Comparison of ENCODE assay signal across 1 cellular context in the genomic region with DNA sequence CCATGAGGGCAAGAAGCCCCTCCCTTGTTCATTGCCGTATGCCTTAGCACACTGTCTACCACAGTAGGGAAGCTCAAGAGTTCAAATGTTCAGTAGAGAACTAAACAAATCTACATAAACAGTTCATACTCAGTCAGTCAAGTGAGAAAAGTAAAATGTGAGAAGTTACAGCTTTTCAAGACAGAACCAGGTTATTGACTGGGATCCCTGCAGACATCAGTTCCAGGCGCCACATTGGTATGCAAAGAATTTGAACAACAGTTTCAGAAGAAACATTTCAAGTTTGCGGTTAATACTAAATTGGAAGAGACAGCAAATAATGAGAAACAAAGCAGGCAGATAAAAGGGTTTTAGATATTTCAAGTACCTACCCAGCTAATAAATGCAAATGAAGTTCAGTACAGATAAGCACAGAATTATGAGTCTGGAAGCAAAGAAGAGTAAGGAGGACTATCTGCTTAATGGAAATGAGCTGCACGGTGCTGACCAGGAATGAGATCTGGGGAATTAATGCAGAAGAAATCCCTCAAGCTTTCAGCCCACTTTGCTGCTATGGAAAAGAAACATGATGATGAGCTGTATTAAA.
TF ChIP-seq lines count a peak whose summit lies in the region.

No MANE protein-coding gene starts in this region.

TF ChIP-seq in SK-N-SH, 30 proteins besides CTCF, POLR2A, EP300 and RAD21 (continued from another document):
- TF ChIP-seq POLR2AphosphoS5 (IDR thresholded peaks at IDR 0.05; ENCODE audit: low read depth, low read length) (no peak), JUND (IDR thresholded peaks at IDR 0.05) (no peak), RFX5 (IDR thresholded peaks at IDR 0.05; ENCODE audit: low read length) (no peak), RCOR1 (IDR thresholded peaks at IDR 0.05; ENCODE audit: low read length) (no peak), NRF1 (IDR thresholded peaks at IDR 0.05; ENCODE audit: low read depth, low read length) (no peak), CHD2 (IDR thresholded peaks at IDR 0.05; ENCODE audit: low read length, partially characterized antibody) (no peak), FOSL2 (IDR thresholded peaks at IDR 0.05; ENCODE audit: borderline replicate concordance, low read depth) (no peak), SIN3A (IDR thresholded peaks at IDR 0.05; ENCODE audit: borderline replicate concordance, low read depth, low read length) (no peak), TCF12 (IDR thresholded peaks at IDR 0.05) (peak; percentile 28; the same call in 1 of the 2 replicates), GABPA (IDR thresholded peaks at IDR 0.05; ENCODE audit: low read depth) (no peak)
- TF ChIP-seq, protein P1, sequence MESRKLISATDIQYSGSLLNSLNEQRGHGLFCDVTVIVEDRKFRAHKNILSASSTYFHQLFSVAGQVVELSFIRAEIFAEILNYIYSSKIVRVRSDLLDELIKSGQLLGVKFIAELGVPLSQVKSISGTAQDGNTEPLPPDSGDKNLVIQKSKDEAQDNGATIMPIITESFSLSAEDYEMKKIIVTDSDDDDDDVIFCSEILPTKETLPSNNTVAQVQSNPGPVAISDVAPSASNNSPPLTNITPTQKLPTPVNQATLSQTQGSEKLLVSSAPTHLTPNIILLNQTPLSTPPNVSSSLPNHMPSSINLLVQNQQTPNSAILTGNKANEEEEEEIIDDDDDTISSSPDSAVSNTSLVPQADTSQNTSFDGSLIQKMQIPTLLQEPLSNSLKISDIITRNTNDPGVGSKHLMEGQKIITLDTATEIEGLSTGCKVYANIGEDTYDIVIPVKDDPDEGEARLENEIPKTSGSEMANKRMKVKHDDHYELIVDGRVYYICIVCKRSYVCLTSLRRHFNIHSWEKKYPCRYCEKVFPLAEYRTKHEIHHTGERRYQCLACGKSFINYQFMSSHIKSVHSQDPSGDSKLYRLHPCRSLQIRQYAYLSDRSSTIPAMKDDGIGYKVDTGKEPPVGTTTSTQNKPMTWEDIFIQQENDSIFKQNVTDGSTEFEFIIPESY (IDR thresholded peaks at IDR 0.05; ENCODE audit: borderline replicate concordance, low read depth), result no peak
- TF ChIP-seq, protein P2, sequence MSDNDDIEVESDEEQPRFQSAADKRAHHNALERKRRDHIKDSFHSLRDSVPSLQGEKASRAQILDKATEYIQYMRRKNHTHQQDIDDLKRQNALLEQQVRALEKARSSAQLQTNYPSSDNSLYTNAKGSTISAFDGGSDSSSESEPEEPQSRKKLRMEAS (IDR thresholded peaks at IDR 0.05; ENCODE audit: low read depth), result no peak
- TF ChIP-seq, protein P3, sequence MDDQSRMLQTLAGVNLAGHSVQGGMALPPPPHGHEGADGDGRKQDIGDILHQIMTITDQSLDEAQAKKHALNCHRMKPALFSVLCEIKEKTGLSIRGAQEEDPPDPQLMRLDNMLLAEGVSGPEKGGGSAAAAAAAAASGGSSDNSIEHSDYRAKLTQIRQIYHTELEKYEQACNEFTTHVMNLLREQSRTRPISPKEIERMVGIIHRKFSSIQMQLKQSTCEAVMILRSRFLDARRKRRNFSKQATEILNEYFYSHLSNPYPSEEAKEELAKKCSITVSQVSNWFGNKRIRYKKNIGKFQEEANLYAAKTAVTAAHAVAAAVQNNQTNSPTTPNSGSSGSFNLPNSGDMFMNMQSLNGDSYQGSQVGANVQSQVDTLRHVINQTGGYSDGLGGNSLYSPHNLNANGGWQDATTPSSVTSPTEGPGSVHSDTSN (IDR thresholded peaks at IDR 0.05), result 0 out of 2 replicates have a peak, but pooled peaks have one; percentile 10
- TF ChIP-seq, protein P4, sequence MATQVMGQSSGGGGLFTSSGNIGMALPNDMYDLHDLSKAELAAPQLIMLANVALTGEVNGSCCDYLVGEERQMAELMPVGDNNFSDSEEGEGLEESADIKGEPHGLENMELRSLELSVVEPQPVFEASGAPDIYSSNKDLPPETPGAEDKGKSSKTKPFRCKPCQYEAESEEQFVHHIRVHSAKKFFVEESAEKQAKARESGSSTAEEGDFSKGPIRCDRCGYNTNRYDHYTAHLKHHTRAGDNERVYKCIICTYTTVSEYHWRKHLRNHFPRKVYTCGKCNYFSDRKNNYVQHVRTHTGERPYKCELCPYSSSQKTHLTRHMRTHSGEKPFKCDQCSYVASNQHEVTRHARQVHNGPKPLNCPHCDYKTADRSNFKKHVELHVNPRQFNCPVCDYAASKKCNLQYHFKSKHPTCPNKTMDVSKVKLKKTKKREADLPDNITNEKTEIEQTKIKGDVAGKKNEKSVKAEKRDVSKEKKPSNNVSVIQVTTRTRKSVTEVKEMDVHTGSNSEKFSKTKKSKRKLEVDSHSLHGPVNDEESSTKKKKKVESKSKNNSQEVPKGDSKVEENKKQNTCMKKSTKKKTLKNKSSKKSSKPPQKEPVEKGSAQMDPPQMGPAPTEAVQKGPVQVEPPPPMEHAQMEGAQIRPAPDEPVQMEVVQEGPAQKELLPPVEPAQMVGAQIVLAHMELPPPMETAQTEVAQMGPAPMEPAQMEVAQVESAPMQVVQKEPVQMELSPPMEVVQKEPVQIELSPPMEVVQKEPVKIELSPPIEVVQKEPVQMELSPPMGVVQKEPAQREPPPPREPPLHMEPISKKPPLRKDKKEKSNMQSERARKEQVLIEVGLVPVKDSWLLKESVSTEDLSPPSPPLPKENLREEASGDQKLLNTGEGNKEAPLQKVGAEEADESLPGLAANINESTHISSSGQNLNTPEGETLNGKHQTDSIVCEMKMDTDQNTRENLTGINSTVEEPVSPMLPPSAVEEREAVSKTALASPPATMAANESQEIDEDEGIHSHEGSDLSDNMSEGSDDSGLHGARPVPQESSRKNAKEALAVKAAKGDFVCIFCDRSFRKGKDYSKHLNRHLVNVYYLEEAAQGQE (IDR thresholded peaks at IDR 0.05; ENCODE audit: low read depth, low read length), result no peak
